9 cellular contexts compared by ENCODE assay signal in the genomic region with DNA sequence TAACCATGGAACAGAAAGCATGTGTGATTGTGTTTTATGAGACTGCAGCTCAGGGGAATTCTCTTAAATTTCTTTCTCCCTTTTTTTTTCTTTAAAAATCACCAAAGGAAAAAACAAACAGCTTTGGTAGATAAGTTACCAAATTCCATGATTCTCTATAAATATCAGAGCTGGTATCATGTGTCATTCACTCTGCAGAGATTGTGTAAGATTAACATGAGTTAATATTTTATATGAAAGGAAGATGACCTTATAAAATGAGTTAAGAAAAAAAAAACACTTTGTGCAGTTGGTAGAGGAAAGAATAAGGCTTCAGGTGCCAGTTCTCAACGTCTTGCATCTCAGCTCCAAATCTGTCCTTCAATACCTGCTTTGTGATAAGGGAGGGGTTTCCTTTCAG.
"Had no signal": no experiment of that assay in that cellular context is flagged by ENCODE, and none has a peak within 500 bp of the region (broad histone marks: within the 10 kb centered on the region; RNA-seq: fewer than 3 reads in every experiment).

No MANE protein-coding gene starts in this region.

- H2AFZ ChIP-seq: GM23338 had no signal

- ATAC-seq: GM23338, HepG2 had no signal

- H3K27ac Mint-ChIP-seq: GM23338, H9, IgD-negative memory B cell had no signal

- H3K4me2 ChIP-seq: GM23338 had no signal

- H3K9me3 Mint-ChIP-seq: GM23338, H9 had no signal

- DNase-seq: H9, HCEC 1CT, KBM-7 had no signal

- H3K27ac ChIP-seq: HL-60 had no signal

- FAIRE-seq: H1, H54, HepG2 had no signal

- H3K4me3 ChIP-seq: GM23338 had no signal

- H3K4me3 Mint-ChIP-seq: GM23338, H9, IgD-negative memory B cell had no signal
